In the genomic region with DNA sequence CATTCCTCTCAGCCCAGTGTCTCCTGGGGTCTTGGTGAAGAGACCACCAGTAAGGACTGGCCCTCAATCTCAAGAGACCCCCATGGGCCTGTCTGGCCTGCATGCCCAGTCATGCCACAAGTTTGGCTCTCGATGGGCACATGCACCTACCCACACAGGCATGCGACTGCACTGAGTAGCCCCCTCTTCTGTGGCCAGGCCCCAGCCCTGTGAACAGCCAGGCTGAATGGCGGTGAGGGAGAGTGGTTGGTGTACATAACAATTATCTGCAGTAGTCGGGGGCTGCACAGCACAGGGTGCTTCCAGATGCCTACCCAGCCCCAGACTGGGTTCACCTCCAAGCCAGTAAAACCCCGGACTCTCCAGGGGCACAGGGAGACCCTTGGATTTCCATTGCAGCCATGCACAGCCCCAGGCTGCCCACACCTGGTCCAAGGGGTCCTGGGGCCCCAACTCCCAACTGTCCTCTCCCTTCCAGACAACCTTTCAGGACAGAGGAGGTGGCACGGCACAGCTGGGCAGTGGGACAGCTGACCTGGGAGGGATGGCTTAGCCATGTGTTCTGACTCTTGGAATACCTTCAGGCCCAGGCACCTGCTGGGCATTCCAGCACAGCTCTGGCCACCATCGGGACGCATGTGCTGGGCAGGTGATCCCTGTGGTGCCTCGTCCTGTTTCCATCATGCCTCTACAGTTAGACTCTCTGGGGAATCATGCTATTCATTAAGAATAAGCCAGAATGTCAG, we compare ENCODE assay signal across 22 cellular contexts. TPM values are rescaled to one million over a fixed set of nuclear protein-coding genes. Genes with fewer than 3 reads are reported as not detected.
"Had no signal": no experiment of that assay in that cellular context is flagged by ENCODE, and none has a peak within 500 bp of the region (broad histone marks: within the 10 kb centered on the region; RNA-seq: fewer than 3 reads in every experiment).

No MANE protein-coding gene starts in this region.

- H3K9me3 ChIP-seq: ascending aorta, right lobe of liver, thoracic aorta, vagina had no signal

- H3K9ac ChIP-seq: neural progenitor cell had no signal

- FAIRE-seq: endothelial cell of umbilical vein had no signal

- H3K27ac ChIP-seq: ascending aorta, cardiac muscle cell, neural progenitor cell, right lobe of liver, skin epidermis, thoracic aorta, vagina had no signal

- H3K36me3 ChIP-seq: ascending aorta, cardiac muscle cell, neural progenitor cell, right lobe of liver, thoracic aorta, vagina had no signal

- H3K4me2 ChIP-seq: neural progenitor cell had no signal

- H3K27me3 ChIP-seq: ascending aorta, cardiac muscle cell, neural progenitor cell, right lobe of liver, vagina had no signal

- ATAC-seq: activated T-cell treated with anti-CD3 and anti-CD28 coated beads, Interleukin-2, amount 50 U/mL, for 4 hours; natural killer cell; stimulated activated effector memory CD8-positive, alpha-beta T cell treated with anti-CD3 and anti-CD28 coated beads, Interleukin-12 subunit alpha, Interleukin-12 subunit beta, amount 100 ng/mL, for 72 hours had no signal

- H2AFZ ChIP-seq: neural progenitor cell had no signal

- DNase-seq: activated B cell treated with CpG ODN at 0.5 μM for 24 hours; activated CD4-positive, alpha-beta T cell treated with anti-CD3 and anti-CD28 coated beads for 4 hours; activated CD4-positive, alpha-beta T cell treated with anti-CD3 and anti-CD28 coated beads, Interleukin-2, amount 50 U/mL, for 48 hours; activated CD8-positive, alpha-beta memory T cell treated with anti-CD3 and anti-CD28 coated beads, Interleukin-2, amount 50 U/mL, for 48 hours; activated naive CD4-positive, alpha-beta T cell treated with Interleukin-2 at 50 U/mL for 16 hours; activated naive CD8-positive, alpha-beta T cell treated with anti-CD3 and anti-CD28 coated beads, Interleukin-2, amount 10 ng/mL, durations not matched to agents 7 days and 5 days; activated T-cell treated with anti-CD3 and anti-CD28 coated beads, Interleukin-2, amount 50 U/mL, for 4 hours; cortex of kidney; mesenchymal stem cell; natural killer cell; right lobe of liver; stimulated activated CD4-positive, alpha-beta T cell treated with anti-CD3 and anti-CD28 coated beads, Interleukin-4, amount 100 ng/mL, for 24 hours; T-helper 1 cell; trophoblast cell had no signal

- H3K4me3 ChIP-seq: ascending aorta, cardiac muscle cell, neural progenitor cell, right lobe of liver, skin epidermis, thoracic aorta, vagina had no signal

- H3K4me1 ChIP-seq: ascending aorta, neural progenitor cell, right lobe of liver had no signal

RNA-seq across cellular contexts. Expression of gene RET, which starts 40.3 kb away (rescaled TPM):
- total RNA-seq: activated B cell treated with CpG ODN at 0.5 μM for 24 hours, ascending aorta had no signal
- polyA plus RNA-seq: cardiac muscle cell had no signal
